Comparison of ENCODE assay signal across 8 cellular contexts in the genomic region with DNA sequence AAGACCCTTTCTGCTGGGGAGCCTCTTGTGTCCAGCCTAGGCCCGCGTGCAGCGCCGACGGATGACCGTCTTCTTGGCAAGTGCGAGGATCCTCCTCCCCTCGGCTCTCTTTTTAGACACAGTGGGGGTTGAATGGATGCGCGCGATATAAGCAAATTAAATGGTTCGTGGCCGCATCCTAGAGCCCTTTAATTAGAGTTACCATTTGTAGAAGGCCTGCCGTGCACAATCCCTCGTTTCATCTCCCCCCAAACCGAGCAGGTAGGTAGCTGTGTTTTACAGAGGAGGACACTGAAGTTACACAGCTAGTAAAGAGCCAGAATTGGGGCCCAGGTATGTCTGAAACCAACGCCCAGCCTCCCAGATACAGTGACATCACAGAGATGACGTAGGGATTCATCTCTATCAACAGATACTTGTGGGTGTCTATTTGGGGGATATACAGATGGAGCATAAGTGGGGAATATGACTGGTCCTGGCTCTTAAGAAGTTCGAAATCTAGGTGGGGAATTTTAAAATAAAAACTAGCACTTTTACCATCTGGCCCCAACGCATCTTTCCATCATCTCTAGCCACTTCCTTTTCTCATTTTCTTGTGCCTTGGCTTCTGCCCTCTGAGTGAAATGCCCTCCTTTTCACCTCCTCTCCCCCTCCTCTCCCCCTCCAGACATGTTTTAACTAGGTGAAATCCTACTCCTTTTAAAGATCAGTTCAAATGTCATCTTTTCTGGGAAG. TPM values are rescaled to one million over a fixed set of nuclear protein-coding genes. Genes with fewer than 3 reads are reported as not detected.
DNase-seq lines count a peak whose midpoint lies in the region; ATAC-seq and TF ChIP-seq lines count a peak whose summit lies in the region.

No MANE protein-coding gene starts in this region.

- peak overlapping the region; percentile 92 to 95 (median 95) for H3K4me3 Mint-ChIP-seq in CD4-positive, alpha-beta memory T cell
- peak overlapping the region; percentile 89 for H3K4me3 Mint-ChIP-seq in T-helper 1 cell treated with Interleukin-12 subunit alpha and Interleukin-12 subunit beta and Interleukin-4 antibody, amounts not matched to agents 30 μg/mL and 1 μg/mL, for 36 hours
- H3K4me3 Mint-ChIP-seq in memory B cell: peak overlapping the region; percentile 96

- H3K9me3 ChIP-seq in CD4-positive, alpha-beta memory T cell (ENCODE audit: control insufficient read depth in 1 of 2, low read length in 2 of 2): no peaks in the 10 kb centered on the region
- H3K9me3 ChIP-seq in HUES64 (ENCODE audit: insufficient read depth, low read depth, low read length) (peaks cover 5% of the 10 kb centered on the region; the same call in 1 of the 2 replicates), suprapubic skin (no peaks in the 10 kb centered on the region)

- DNase-seq in CD4-positive, alpha-beta memory T cell: peak; percentile 37 to 71 (median 50)
- peak; percentile 35 for DNase-seq in choroid plexus epithelial cell (ENCODE audit: low read depth)
- DNase-seq in memory B cell (ENCODE audit: low spot score in 2 of 2): peak; percentile 28 to 35
- no peak for DNase-seq in suprapubic skin (ENCODE audit: low spot score in 2 of 2)
- no peak for DNase-seq in mucosa of gallbladder (ENCODE audit: low spot score)

- H3K9ac ChIP-seq in HUES64 (ENCODE audit: low read depth, low read length): peak overlapping the region; percentile 95

- no peaks in the 10 kb centered on the region for H3K36me3 ChIP-seq in CD4-positive, alpha-beta memory T cell (ENCODE audit: insufficient read depth, low read length)
- H3K36me3 ChIP-seq in HUES64 (ENCODE audit: insufficient read depth, low read length) (peaks cover 17% of the 10 kb centered on the region), suprapubic skin (no peaks in the 10 kb centered on the region)

- H3K9me3 Mint-ChIP-seq in CD4-positive, alpha-beta memory T cell: peaks cover 0 to 3% (median 0%) of the 10 kb centered on the region in 8 donors
- no peaks in the 10 kb centered on the region for H3K9me3 Mint-ChIP-seq in T-helper 1 cell treated with Interleukin-12 subunit alpha and Interleukin-12 subunit beta and Interleukin-4 antibody, amounts not matched to agents 30 μg/mL and 1 μg/mL, for 36 hours
- no peaks in the 10 kb centered on the region for H3K9me3 Mint-ChIP-seq in memory B cell

- intact Hi-C loops in CD4-positive, alpha-beta memory T cell (cut with micrococcal nuclease): loop anchor here (2.0 kb wide), 1 partner anchor 147 kb away; the partner anchor contains the start of gene QSER1

- H3K36me3 Mint-ChIP-seq in CD4-positive, alpha-beta memory T cell: peaks cover 4 to 21% of the 10 kb centered on the region in 2 donors
- H3K36me3 Mint-ChIP-seq in T-helper 1 cell treated with Interleukin-12 subunit alpha and Interleukin-12 subunit beta and Interleukin-4 antibody, amounts not matched to agents 30 μg/mL and 1 μg/mL, for 36 hours (ENCODE audit: low read depth): peaks cover 9% of the 10 kb centered on the region
- no peaks in the 10 kb centered on the region for H3K36me3 Mint-ChIP-seq in memory B cell

- H3K27me3 Mint-ChIP-seq in CD4-positive, alpha-beta memory T cell: peaks cover 2% of the 10 kb centered on the region in 2 donors
- peaks cover 14% of the 10 kb centered on the region for H3K27me3 Mint-ChIP-seq in T-helper 1 cell treated with Interleukin-12 subunit alpha and Interleukin-12 subunit beta and Interleukin-4 antibody, amounts not matched to agents 30 μg/mL and 1 μg/mL, for 36 hours (ENCODE audit: low read depth)
- H3K27me3 Mint-ChIP-seq in memory B cell: no peaks in the 10 kb centered on the region

- TF ChIP-seq CTCF in choroid plexus epithelial cell (conservative IDR thresholded peaks at IDR 0.05; ENCODE audit: low read depth, low read length) (no peak), suprapubic skin (IDR thresholded peaks at IDR 0.05) (no peak)

- ATAC-seq in GM19467 (IDR thresholded peaks at IDR 0.05; ENCODE audit: unreplicated experiment): peak; percentile 15
- ATAC-seq in memory B cell (ENCODE audit: low read depth): peak; percentile 59

- peak overlapping the region; percentile 62 to 73 for H3K4me3 ChIP-seq in CD4-positive, alpha-beta memory T cell (ENCODE audit: low read length in 2 of 2)
- H3K4me3 ChIP-seq in HUES64 (ENCODE audit: low read length) (peak overlapping the region; percentile 82), choroid plexus epithelial cell (ENCODE audit: low read depth, low read length) (peak overlapping the region; percentile 90), suprapubic skin (peak overlapping the region; percentile 90)

- POLR2A ChIA-PET in CD4-positive, alpha-beta memory T cell (lab: Charles Lee; ENCODE audit: partially characterized antibody): interaction anchor here (0.6 to 3.8 kb wide), 13 partner anchors 9 to 1011 kb away, joined by 3 to 43 read pairs (median 7); partner anchors contain the start of genes CAPRIN1, CSTF3, DEPDC7 and EIF3M

- peak overlapping the region; percentile 92 to 98 (median 95) for H3K27ac Mint-ChIP-seq in CD4-positive, alpha-beta memory T cell
- H3K27ac Mint-ChIP-seq in T-helper 1 cell treated with Interleukin-12 subunit alpha and Interleukin-12 subunit beta and Interleukin-4 antibody, amounts not matched to agents 30 μg/mL and 1 μg/mL, for 36 hours: peak overlapping the region; percentile 87
- H3K27ac Mint-ChIP-seq in memory B cell: peak overlapping the region; percentile 95

- peak overlapping the region; percentile 78 for H3K27ac ChIP-seq in CD4-positive, alpha-beta memory T cell (ENCODE audit: low read depth, low read length)
- H3K27ac ChIP-seq in HUES64 (ENCODE audit: low read depth, low read length) (peak overlapping the region; percentile 97), suprapubic skin (peak overlapping the region; percentile 91)

- H3K4me1 ChIP-seq in CD4-positive, alpha-beta memory T cell (ENCODE audit: insufficient read depth, low read length): peaks cover 11% of the 10 kb centered on the region
- no peaks in the 10 kb centered on the region; the same call in 1 of the 2 replicates for H3K4me1 ChIP-seq in HUES64 (ENCODE audit: insufficient read depth, low read length)
- peaks cover 40% of the 10 kb centered on the region for H3K4me1 ChIP-seq in suprapubic skin

- H3K27me3 ChIP-seq in CD4-positive, alpha-beta memory T cell (ENCODE audit: insufficient read depth, low read length): no peaks in the 10 kb centered on the region
- no peaks in the 10 kb centered on the region for H3K27me3 ChIP-seq in HUES64 (ENCODE audit: insufficient read depth, low read length)
- no peaks in the 10 kb centered on the region for H3K27me3 ChIP-seq in suprapubic skin

- peaks cover 8 to 19% (median 11%) of the 10 kb centered on the region in 4 donors for H3K4me1 Mint-ChIP-seq in CD4-positive, alpha-beta memory T cell
- H3K4me1 Mint-ChIP-seq in T-helper 1 cell treated with Interleukin-12 subunit alpha and Interleukin-12 subunit beta and Interleukin-4 antibody, amounts not matched to agents 30 μg/mL and 1 μg/mL, for 36 hours (ENCODE audit: low read depth): peaks cover 15% of the 10 kb centered on the region
- peaks cover 10% of the 10 kb centered on the region for H3K4me1 Mint-ChIP-seq in memory B cell

- TF ChIP-seq POLR2A in suprapubic skin (IDR thresholded peaks at IDR 0.05): no peak

- TF ChIP-seq EP300 in suprapubic skin (IDR thresholded peaks at IDR 0.05): no peak

- CTCF ChIA-PET in CD4-positive, alpha-beta memory T cell (lab: Charles Lee; ENCODE audit: partially characterized antibody): interaction anchor here (0.6 to 3.1 kb wide), 10 partner anchors 13 to 147 kb away, joined by 3 to 16 read pairs (median 6); partner anchors contain the start of gene DEPDC7

- 10% methylated on average over 16 of the region's 20 CpGs for WGBS in HUES64
- 3% methylated on average over 19 of the region's 20 CpGs for WGBS in suprapubic skin

RNA-seq across cellular contexts. Expression of gene TCP11L1, which starts 0.9 kb away (rescaled TPM):
- total RNA-seq in CD4-positive, alpha-beta memory T cell: 10 to 100 TPM; 20.2 to 20.9 TPM
- polyA plus RNA-seq in CD4-positive, alpha-beta memory T cell: 1 to 10 TPM; 6.0 to 6.6 TPM
- polyA plus RNA-seq in HUES64 (2013, experiment 1 of 2): 12.0 TPM
- 12.2 TPM for polyA plus RNA-seq in HUES64 (2013, experiment 2 of 2)
- 10 to 100 TPM; 34.8 to 65.6 (median 42.9) TPM for total RNA-seq in suprapubic skin
- total RNA-seq in mucosa of gallbladder: 40.7 TPM

RNA-seq across cellular contexts. Expression of gene DEPDC7, which starts 24.6 kb away (rescaled TPM):
- total RNA-seq in CD4-positive, alpha-beta memory T cell: 1 to 10 TPM; 1.4 to 1.9 TPM
- under 1 TPM; 0.37 to 0.68 TPM for polyA plus RNA-seq in CD4-positive, alpha-beta memory T cell
- 6.4 TPM for polyA plus RNA-seq in HUES64 (2013, experiment 1 of 2)
- polyA plus RNA-seq in HUES64 (2013, experiment 2 of 2): 6.6 TPM
- total RNA-seq in suprapubic skin (1 to 10 TPM; 2.4 to 5.0 (median 3.3) TPM), mucosa of gallbladder (10.4 TPM)

Comparison
In these comparisons a context has a peak if more than half of its experiments do, and no peak if none do; other contexts are left out.
1. DNase-seq: peak in CD4-positive, alpha-beta memory T cell (5 of 5), choroid plexus epithelial cell (single experiment) and memory B cell (2 of 2); none in suprapubic skin (0 of 2) and mucosa of gallbladder (single experiment).
2. Peak in every context shown above with its lines, with median percentiles within 50 percentile points of each other: H3K27ac ChIP-seq, H3K4me3 ChIP-seq, H3K27ac Mint-ChIP-seq and H3K4me3 Mint-ChIP-seq.